In the genomic region with DNA sequence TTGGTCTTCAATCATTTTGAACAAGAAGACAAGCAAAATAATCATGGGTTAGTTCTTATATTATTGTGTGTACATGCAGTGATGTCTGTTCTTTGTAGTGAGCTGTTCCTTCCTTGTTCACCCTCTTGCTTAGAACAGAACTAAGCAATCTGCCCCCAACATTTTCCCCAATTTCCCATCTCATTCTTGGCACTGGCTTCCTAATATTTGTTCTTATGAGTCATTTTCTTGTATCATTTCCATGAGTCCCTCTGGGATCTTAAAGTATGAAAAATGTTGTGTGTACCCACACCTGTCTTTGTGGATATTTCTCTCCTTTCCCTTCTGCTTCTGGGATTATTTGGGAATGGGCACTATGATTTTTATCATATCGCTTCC, we compare ENCODE assay signal across 21 cellular contexts. TPM values are rescaled to one million over a fixed set of nuclear protein-coding genes. Genes with fewer than 3 reads are reported as not detected.
A peak's percentile ranks its signal among the peaks of the same experiment; 100 is the strongest.
DNase-seq lines count a peak whose midpoint lies in the region; ATAC-seq and TF ChIP-seq lines count a peak whose summit lies in the region.
"Had no signal": no experiment of that assay in that cellular context is flagged by ENCODE, and none has a peak within 500 bp of the region (broad histone marks: within the 10 kb centered on the region; RNA-seq: fewer than 3 reads in every experiment).

No MANE protein-coding gene starts in this region.

- WGBS in spleen, 5 donors = 91 to 100% (median 92%) methylated on average over 1 of the region's 1 CpG

- H3K4me2 ChIP-seq in BLaER1 = peak overlapping the region; percentile 87
- H3K4me2 ChIP-seq: GM23338 had no signal

- TF ChIP-seq CTCF in spleen (IDR thresholded peaks at IDR 0.05 in 8 of 11, conservative IDR thresholded peaks at IDR 0.05 in 3 of 11) (no peak), mucosa of descending colon (IDR thresholded peaks at IDR 0.05) (no peak), foreskin keratinocyte (conservative IDR thresholded peaks at IDR 0.05) (no peak)

- ATAC-seq in mucosa of descending colon (no peak), foreskin keratinocyte (no peak), GM18868 (IDR thresholded peaks at IDR 0.05; ENCODE audit: unreplicated experiment) (no peak)
- ATAC-seq: GM23338, K562 had no signal

- peaks cover 21% of the 10 kb centered on the region; the same call in 1 of the 2 replicates for H3K9me3 ChIP-seq in BLaER1
- H3K9me3 ChIP-seq in spleen = no peaks in the 10 kb centered on the region
- H3K9me3 ChIP-seq in mucosa of descending colon = no peaks in the 10 kb centered on the region
- H3K9me3 ChIP-seq: Peyer's patch had no signal

- H3K4me3 ChIP-seq in BLaER1 = no peak overlapping the region
- H3K4me3 ChIP-seq in spleen = no peak overlapping the region
- no peak overlapping the region for H3K4me3 ChIP-seq in mucosa of descending colon
- H3K4me3 ChIP-seq: GM23338, K562, Peyer's patch had no signal

- TF ChIP-seq POLR2A in spleen (IDR thresholded peaks at IDR 0.05) = no peak

- H4K20me1 ChIP-seq in BLaER1 = no peaks in the 10 kb centered on the region

- H3K36me3 ChIP-seq in BLaER1 = no peaks in the 10 kb centered on the region
- no peaks in the 10 kb centered on the region for H3K36me3 ChIP-seq in spleen
- H3K36me3 ChIP-seq in mucosa of descending colon (ENCODE audit: low read depth) = no peaks in the 10 kb centered on the region
- H3K36me3 ChIP-seq: Peyer's patch had no signal

- no peaks in the 10 kb centered on the region for H3K27me3 ChIP-seq in BLaER1
- H3K27me3 ChIP-seq in spleen (replicated peaks in 1 of 7) = no peaks in the 10 kb centered on the region
- H3K27me3 ChIP-seq in foreskin keratinocyte = no peaks in the 10 kb centered on the region
- H3K27me3 ChIP-seq: Peyer's patch had no signal

- peak; percentile 33 for DNase-seq in LHCN-M2 (ENCODE audit: low read depth)
- DNase-seq in epithelial cell of prostate (ENCODE audit: low read depth, low spot score) = no peak
- DNase-seq in spleen = no peak
- DNase-seq in mucosa of descending colon = no peak
- DNase-seq in foreskin keratinocyte = no peak
- DNase-seq: ACHN, Calu3, NCI-H1105, NCI-H146, NCI-H1930, NCI-H2107, NCI-H446 treated with DMSO at 0.1 percent for 48 hours, NCI-H69, Peyer's patch, SHP77 treated with DMSO at 0.1 percent for 48 hours, SW 1271 had no signal

- intact Hi-C loops in spleen (cut with DNase I; ENCODE audit: low total_unique reads) (no loop called here), mucosa of descending colon (cut with DNase I, micrococcal nuclease) (no loop called here)

- H3K4me1 ChIP-seq in BLaER1 (peaks cover 75% of the 10 kb centered on the region), spleen (peaks cover 6 to 80% (median 54%) of the 10 kb centered on the region in 6 donors), mucosa of descending colon (ENCODE audit: low read depth) (no peaks in the 10 kb centered on the region), foreskin keratinocyte (peaks cover 10% of the 10 kb centered on the region)

- peak overlapping the region; percentile 99 for H3K27ac ChIP-seq in BLaER1
- peak overlapping the region; percentile 2 for H3K27ac ChIP-seq in epithelial cell of prostate
- peak overlapping the region in 5 of 8 donors; percentile 38 to 92 (median 82) for H3K27ac ChIP-seq in spleen
- H3K27ac ChIP-seq in foreskin keratinocyte = no peak overlapping the region
- H3K27ac ChIP-seq: Peyer's patch had no signal

- H3K9ac ChIP-seq in BLaER1 = no peak overlapping the region

RNA-seq across cellular contexts. Expression of gene IL1B, which starts 3.5 kb away (rescaled TPM):
- total RNA-seq in LHCN-M2 (2014; rRNA removed) (0.06 and 0.86 TPM in 2 replicates), spleen (10 to 100 TPM in 6 of 7 donors, 1 to 10 TPM in 1; 6.9 to 81.9 (median 16.1) TPM), mucosa of descending colon (1 to 10 TPM; 2.1 to 6.4 (median 4.2) TPM), foreskin keratinocyte (84.8 and 98.9 TPM in 2 replicates)
- polyA plus RNA-seq in LHCN-M2 (2012) = 0.30 TPM
- polyA plus RNA-seq in spleen (1 to 10 TPM; 3.4 to 5.4 (median 5.1) TPM), foreskin keratinocyte (69.6 and 88.5 TPM in 2 replicates)
- total RNA-seq: GM23338, OCI-LY7 had no signal
- polyA plus RNA-seq: GM23338, K562 had no signal

RNA-seq across cellular contexts. Expression of gene IL1A, which starts 55.8 kb away (rescaled TPM):
- total RNA-seq in LHCN-M2 (2014; rRNA removed) (not detected in 2 replicates), spleen (under 1 TPM in 5 of 7 donors, not detected in 2; 0.22 to 0.98 (median 0.70) TPM), mucosa of descending colon (not detected), foreskin keratinocyte (263 and 311 TPM in 2 replicates)
- not detected for polyA plus RNA-seq in LHCN-M2 (2012)
- polyA plus RNA-seq in spleen (1 to 10 TPM in 1 of 3 donors, under 1 TPM in 2; 0.21 to 1.6 (median 0.67) TPM), foreskin keratinocyte (156 and 231 TPM in 2 replicates)
- total RNA-seq: OCI-LY7, Peyer's patch had no signal

Comparison
In these comparisons a context has a peak if more than half of its experiments do, and no peak if none do; other contexts are left out.
1. RNA of gene IL1A, which starts 55.8 kb away (total RNA-seq): 263 to 311 TPM in foreskin keratinocyte; 0.22 to 0.98 TPM in spleen, not detected in mucosa of descending colon and not detected in LHCN-M2; every median in the first group is over 100 times any median in the second.